ENCODE assay signal across 15 cellular contexts in genomic region chr2:170554278-170554955, GRCh38.
A peak's percentile ranks its signal among the peaks of the same experiment; 100 is the strongest.
DNase-seq lines count a peak whose midpoint lies in the region; ATAC-seq, FAIRE-seq and TF ChIP-seq lines count a peak whose summit lies in the region.
"Had no signal": no experiment of that assay in that cellular context is flagged by ENCODE, and none has a peak within 500 bp of the region (broad histone marks: within the 10 kb centered on the region; RNA-seq: fewer than 3 reads in every experiment).

No MANE protein-coding gene starts in this region.

- H3K27me3 ChIP-seq in Panc1 (ENCODE audit: control insufficient read depth, insufficient read depth, low read length) = no peaks in the 10 kb centered on the region
- H3K27me3 ChIP-seq: Peyer's patch had no signal

- peak; percentile 24 for DNase-seq in AG04449 (ENCODE audit: low read depth, low spot score)
- no peak for DNase-seq in Panc1 (ENCODE audit: low read depth, low spot score)
- peak; percentile 50 for DNase-seq in epidermal melanocyte (ENCODE audit: insufficient read length, low spot score)
- DNase-seq in myocyte (ENCODE audit: low read depth) = peak; percentile 96
- no peak for DNase-seq in NCI-H526 treated with DMSO at 0.1 percent for 48 hours (lab: John Stamatoyannopoulos, UW)
- DNase-seq in GM12891 (ENCODE audit: insufficient read length, low spot score) = no peak
- no peak for DNase-seq in NK-92 treated with Interleukin-12 subunit alpha and Interleukin-12 subunit beta, amount 100 ng/mL, for 24 hours (lab: John Stamatoyannopoulos, UW)
- DNase-seq: activated CD4-positive, alpha-beta T cell treated with anti-CD3 and anti-CD28 coated beads for 1 hour; activated effector memory CD4-positive, alpha-beta T cell treated with anti-CD3 and anti-CD28 coated beads, Interleukin-2, amount 50 U/mL, for 16 hours; effector CD8-positive, alpha-beta T cell; GDM1; NCI-H1930; Peyer's patch had no signal

- TF ChIP-seq CTCF in AG04449 (IDR thresholded peaks at IDR 0.05; ENCODE audit: insufficient read depth, low read length, missing control alignments) = no peak
- no peak for TF ChIP-seq CTCF in Panc1 (IDR thresholded peaks at IDR 0.05)

- ATAC-seq in Panc1 (peak; percentile 69), HG02642 (IDR thresholded peaks at IDR 0.05; ENCODE audit: poor library complexity, unreplicated experiment) (no peak)

- in situ Hi-C loops in Panc1 (cut with HindIII; ENCODE audit: low pct_unique_long_range_greater_than_20kb, low sequenced_read_pairs) = no loop called here

- no peak for TF ChIP-seq POLR2A in GM12891 (IDR thresholded peaks at IDR 0.05; ENCODE audit: low read depth, low read length)

- no TSS peak for BruUV-seq in Panc1 (replicated peaks; lab: Mats Ljungman, UMichigan)

- no peaks in the 10 kb centered on the region for H3K36me3 ChIP-seq in Panc1 (ENCODE audit: control insufficient read depth, insufficient read depth, low read length)
- H3K36me3 ChIP-seq: Peyer's patch had no signal

- POLR2A ChIA-PET in AG04449 (lab: Yijun Ruan, JAX) = no interaction called here
- POLR2A ChIA-PET in Panc1 (lab: Charles Lee) = no interaction called here

- intact Hi-C loops in Panc1 (cut with micrococcal nuclease; ENCODE audit: unreplicated experiment) = no loop called here

- H3K4me3 ChIP-seq in AG04449 (ENCODE audit: low read depth, low read length) = no peak overlapping the region
- no peak overlapping the region for H3K4me3 ChIP-seq in Panc1 (ENCODE audit: low read depth in 2 of 2, low read length in 2 of 2)
- H3K4me3 ChIP-seq: Peyer's patch had no signal

- CTCF ChIA-PET in AG04449 (lab: Yijun Ruan, JAX) (no interaction called here), Panc1 (lab: Charles Lee) (no interaction called here)

- 0 out of 2 replicates have a peak, but pooled peaks cover 2% of the 10 kb centered on the region for H3K9me3 ChIP-seq in Panc1 (ENCODE audit: control insufficient read depth, insufficient read depth, low read depth, low read length)

- FAIRE-seq in GM12891 (lab: Jason Lieb, UNC) = no peak
- FAIRE-seq: HTR-8/SVneo had no signal

- H3K27ac ChIP-seq in Panc1 (ENCODE audit: low read length) = no peak overlapping the region
- H3K27ac ChIP-seq: Peyer's patch had no signal

- H3K4me1 ChIP-seq in Panc1 (ENCODE audit: control insufficient read depth, insufficient read depth, low read length) = no peaks in the 10 kb centered on the region
- H3K4me1 ChIP-seq: Peyer's patch had no signal

TF ChIP-seq in GM12891, 5 proteins besides CTCF, POLR2A, EP300 and RAD21:
- TF ChIP-seq PAX5 (IDR thresholded peaks at IDR 0.05; ENCODE audit: insufficient read depth, low read length, severe bottlenecking) (no peak), TAF1 (IDR thresholded peaks at IDR 0.05; ENCODE audit: low read depth, low read length) (no peak), SPI1 (IDR thresholded peaks at IDR 0.05; ENCODE audit: low read depth, low read length) (no peak), POU2F2 (IDR thresholded peaks at IDR 0.05; ENCODE audit: low read depth, low read length) (no peak), POLR2AphosphoS5 (IDR thresholded peaks at IDR 0.05; ENCODE audit: low read depth, low read length) (no peak)

Comparison
In these comparisons a context has a peak if more than half of its experiments do, and no peak if none do; other contexts are left out.
1. DNase-seq: peak in AG04449 (single experiment), epidermal melanocyte (single experiment) and myocyte (single experiment); none in Panc1 (single experiment), NCI-H526 treated with DMSO at 0.1 percent for 48 hours (single experiment), GM12891 (single experiment) and NK-92 treated with Interleukin-12 subunit alpha and Interleukin-12 subunit beta, amount 100 ng/mL, for 24 hours (single experiment).